In the genomic region with DNA sequence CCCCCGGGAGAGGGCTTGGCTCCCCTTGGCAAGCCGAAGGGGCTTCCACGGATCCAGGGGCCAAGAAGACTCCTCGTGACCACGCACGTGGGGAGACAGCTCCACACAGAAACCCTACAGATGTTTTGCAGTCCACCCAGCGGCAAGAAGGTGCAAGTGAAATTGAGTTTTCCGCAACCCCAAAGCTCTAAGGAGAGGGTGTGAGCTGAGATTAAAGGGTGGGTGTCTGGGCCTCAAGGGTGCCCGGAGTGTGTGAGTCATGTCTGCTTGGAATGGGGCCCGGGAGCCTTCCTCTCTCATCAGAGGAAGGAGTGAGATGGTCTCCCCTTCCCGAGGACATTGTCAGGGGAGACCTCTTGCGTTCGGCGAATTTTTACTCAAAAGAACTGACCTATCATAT, we compare ENCODE assay signal across 20 cellular contexts.
DNase-seq lines count a peak whose midpoint lies in the region; ATAC-seq, FAIRE-seq and TF ChIP-seq lines count a peak whose summit lies in the region.
"Had no signal": no experiment of that assay in that cellular context is flagged by ENCODE, and none has a peak within 500 bp of the region (broad histone marks: within the 10 kb centered on the region; RNA-seq: fewer than 3 reads in every experiment).

No MANE protein-coding gene starts in this region.

- no peak for TF ChIP-seq POLR2A in H54 (IDR thresholded peaks at IDR 0.05; ENCODE audit: low read depth, low read length)

- no peak for FAIRE-seq in H54 (lab: Jason Lieb, UNC)
- FAIRE-seq: RCC 7860 had no signal

- ATAC-seq in HG02938 (IDR thresholded peaks at IDR 0.05; ENCODE audit: unreplicated experiment) (no peak), GM21515 (IDR thresholded peaks at IDR 0.05; ENCODE audit: unreplicated experiment) (no peak)

- DNase-seq in H54 (ENCODE audit: insufficient read length, low spot score) (peak; percentile 63), NCI-H226 (peak; percentile 70)
- no peak for DNase-seq in activated naive CD4-positive, alpha-beta T cell treated with anti-CD3 and anti-CD28 coated beads, Interleukin-2, amount 50 U/mL, for 16 hours
- DNase-seq: CD8-positive, alpha-beta memory T cell; DMS153; GOT3; HCEC 1CT; NCI-H1092 treated with DMSO at 0.1 percent for 48 hours; NCI-H1436; NCI-H187 treated with DMSO at 0.1 percent for 48 hours; NCI-H2171 treated with DMSO at 0.1 percent for 48 hours; NCI-H524 treated with DMSO at 0.1 percent for 48 hours; NCI-H774; SJCRH30 had no signal

- H3K27ac ChIP-seq in cingulate gyrus (ENCODE audit: low read depth, low read length) = peak overlapping the region; percentile 60
- peak overlapping the region; percentile 36 for H3K27ac ChIP-seq in temporal lobe (ENCODE audit: low read depth, low read length)
- H3K27ac ChIP-seq: HL-60, SJCRH30 had no signal
